9 cellular contexts compared by ENCODE assay signal in the genomic region with DNA sequence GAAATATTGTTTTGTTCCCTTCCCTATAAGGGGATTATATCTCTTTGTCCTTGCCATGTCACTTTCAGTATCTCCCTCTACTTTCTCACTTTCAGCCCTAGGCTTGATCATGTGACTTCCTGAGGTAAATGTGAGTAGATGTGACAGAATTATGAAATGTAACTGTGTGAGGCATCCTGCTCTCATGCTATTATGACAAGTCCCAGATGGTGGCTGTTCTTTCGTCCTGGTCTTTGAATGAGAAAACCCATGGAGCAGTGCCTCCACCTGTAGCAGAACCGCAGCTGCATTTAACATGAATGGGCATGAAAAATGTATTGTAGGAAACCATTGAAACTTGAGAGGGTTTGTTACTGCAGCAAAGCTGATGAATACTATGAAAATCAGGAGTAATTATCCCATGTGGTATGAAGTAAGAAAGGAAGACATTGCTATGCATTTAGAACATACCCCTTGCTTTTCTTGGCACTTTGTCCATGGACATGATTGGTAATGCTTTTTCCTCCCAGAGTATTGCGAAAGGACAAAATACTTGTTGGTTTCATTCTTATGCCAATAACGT.
DNase-seq lines count a peak whose midpoint lies in the region; ATAC-seq lines count a peak whose summit lies in the region.
"Had no signal": no experiment of that assay in that cellular context is flagged by ENCODE, and none has a peak within 500 bp of the region (broad histone marks: within the 10 kb centered on the region; RNA-seq: fewer than 3 reads in every experiment).

No MANE protein-coding gene starts in this region.

- H3K9me3 ChIP-seq in CD4-positive, CD25-positive, alpha-beta regulatory T cell (ENCODE audit: control insufficient read depth in 2 of 2, low read length in 2 of 2): no peaks in the 10 kb centered on the region
- peaks cover 2% of the 10 kb centered on the region for H3K9me3 ChIP-seq in adipocyte (ENCODE audit: control insufficient read depth, low read length)

- no peaks in the 10 kb centered on the region for H3K36me3 Mint-ChIP-seq in CD4-positive, CD25-positive, alpha-beta regulatory T cell
- H3K36me3 Mint-ChIP-seq: naive B cell had no signal

- H3K27ac ChIP-seq in CD4-positive, CD25-positive, alpha-beta regulatory T cell (ENCODE audit: insufficient read depth, low read length, poor library complexity, severe bottlenecking): no peak overlapping the region

- no peak overlapping the region for H3K9ac ChIP-seq in adipocyte (ENCODE audit: low read length)

- no peak overlapping the region for H3K27ac Mint-ChIP-seq in CD4-positive, CD25-positive, alpha-beta regulatory T cell
- H3K27ac Mint-ChIP-seq: naive B cell had no signal

- H3K36me3 ChIP-seq in CD4-positive, CD25-positive, alpha-beta regulatory T cell (ENCODE audit: control insufficient read depth, insufficient read depth, low read length): no peaks in the 10 kb centered on the region
- H3K36me3 ChIP-seq in adipocyte (ENCODE audit: control insufficient read depth, insufficient read depth, low read length, severe bottlenecking): no peaks in the 10 kb centered on the region

- H3K9me3 Mint-ChIP-seq in CD4-positive, CD25-positive, alpha-beta regulatory T cell: peaks cover 0 to 2% (median 0%) of the 10 kb centered on the region in 7 donors

- peak; percentile 40 to 58 for ATAC-seq in CD4-positive, CD25-positive, alpha-beta regulatory T cell (ENCODE audit: low read depth in 2 of 2)
- ATAC-seq in GM19043 (IDR thresholded peaks at IDR 0.05; ENCODE audit: low read depth, unreplicated experiment): peak; percentile 98
- ATAC-seq in HG03066 (IDR thresholded peaks at IDR 0.05; ENCODE audit: low read depth, unreplicated experiment): peak; percentile 97

- H3K4me1 Mint-ChIP-seq in CD4-positive, CD25-positive, alpha-beta regulatory T cell: peaks cover 7 to 9% (median 9%) of the 10 kb centered on the region in 4 donors

- peaks cover 7% of the 10 kb centered on the region for H3K27me3 ChIP-seq in CD4-positive, CD25-positive, alpha-beta regulatory T cell (ENCODE audit: control insufficient read depth, insufficient read depth, low read length)
- H3K27me3 ChIP-seq in adipocyte (replicated peaks; ENCODE audit: control insufficient read depth, insufficient read depth, low read length): no peaks in the 10 kb centered on the region

- no peak overlapping the region for H3K4me3 Mint-ChIP-seq in CD4-positive, CD25-positive, alpha-beta regulatory T cell
- H3K4me3 Mint-ChIP-seq: naive B cell had no signal

- no peaks in the 10 kb centered on the region for H3K4me1 ChIP-seq in CD4-positive, CD25-positive, alpha-beta regulatory T cell (ENCODE audit: control insufficient read depth, insufficient read depth, low read length, poor library complexity, severe bottlenecking)
- peaks cover 28% of the 10 kb centered on the region for H3K4me1 ChIP-seq in adipocyte (ENCODE audit: control insufficient read depth, insufficient read depth, low read length)

- peak in 1 of 3 donors; percentile 71 for DNase-seq in CD4-positive, CD25-positive, alpha-beta regulatory T cell
- DNase-seq in adipocyte (ENCODE audit: low read depth) (peak; percentile 94), DMS153 (lab: John Stamatoyannopoulos, UW) (no peak), NCI-H2081 (lab: John Stamatoyannopoulos, UW) (no peak), LoVo (ENCODE audit: low spot score) (no peak), pons (ENCODE audit: low spot score) (no peak)
- DNase-seq: naive B cell had no signal

- H3K4me3 ChIP-seq in CD4-positive, CD25-positive, alpha-beta regulatory T cell (ENCODE audit: low read depth, low read length): no peak overlapping the region
- peak overlapping the region; percentile 5 for H3K4me3 ChIP-seq in adipocyte (ENCODE audit: low read length)

- peaks cover 18% of the 10 kb centered on the region for H3K27me3 Mint-ChIP-seq in CD4-positive, CD25-positive, alpha-beta regulatory T cell
- H3K27me3 Mint-ChIP-seq: naive B cell had no signal
